Comparison of ENCODE assay signal across 20 cellular contexts in genomic region chr9:126982215-126983002, GRCh38.
"Had no signal": no experiment of that assay in that cellular context is flagged by ENCODE, and none has a peak within 500 bp of the region (broad histone marks: within the 10 kb centered on the region; RNA-seq: fewer than 3 reads in every experiment).

No MANE protein-coding gene starts in this region.

- ATAC-seq: activated T-cell treated with anti-CD3 and anti-CD28 coated beads, Interleukin-2, amount 50 U/mL, for 4 hours; body of pancreas; foreskin keratinocyte had no signal

- DNase-seq: activated CD4-positive, alpha-beta T cell treated with anti-CD3 and anti-CD28 coated beads, Interleukin-2, amount 50 U/mL, for 1 hour; activated gamma-delta T cell; activated naive CD8-positive, alpha-beta T cell treated with anti-CD3 and anti-CD28 coated beads for 36 hours; activated T-cell treated with anti-CD3 and anti-CD28 coated beads, Interleukin-2, amount 50 U/mL, for 4 hours; amygdala; body of pancreas; caudate nucleus; cortex of kidney; effector CD8-positive, alpha-beta T cell; foreskin keratinocyte; glutamatergic neuron; hypothalamus; kidney glomerular epithelial cell; mesenchymal stem cell; nephron progenitor cell; occipital lobe; stimulated activated CD4-positive, alpha-beta T cell treated with anti-CD3 and anti-CD28 coated beads, Interleukin-15, amount 100 ng/mL, for 24 hours; stimulated activated CD4-positive, alpha-beta T cell treated with anti-CD3 and anti-CD28 coated beads, Interleukin-4, amount 100 ng/mL, for 24 hours had no signal

- H3K27ac Mint-ChIP-seq: activated naive CD8-positive, alpha-beta T cell treated with anti-CD3 and anti-CD28 coated beads for 36 hours; nephron progenitor cell; stimulated activated naive CD8-positive, alpha-beta T cell treated with anti-CD3 and anti-CD28 coated beads, Interleukin-15, Interleukin-2, amounts not matched to agents 100 ng/mL and 50 ng/mL, for 24 hours; type B pancreatic cell had no signal

- H3K27me3 Mint-ChIP-seq: type B pancreatic cell had no signal

- H3K36me3 Mint-ChIP-seq: type B pancreatic cell had no signal

- H3K4me3 Mint-ChIP-seq: activated naive CD8-positive, alpha-beta T cell treated with anti-CD3 and anti-CD28 coated beads for 36 hours; activated T-cell treated with anti-CD3 and anti-CD28 coated beads, Interleukin-2, amount 50 U/mL, for 4 hours; nephron progenitor cell; stimulated activated naive CD8-positive, alpha-beta T cell treated with anti-CD3 and anti-CD28 coated beads, Interleukin-15, Interleukin-2, amounts not matched to agents 100 ng/mL and 50 ng/mL, for 24 hours; type B pancreatic cell had no signal

- H3K9me3 Mint-ChIP-seq: nephron progenitor cell, type B pancreatic cell had no signal
